20 cellular contexts compared by ENCODE assay signal in genomic region chr13:40235160-40235796, GRCh38.
DNase-seq lines count a peak whose midpoint lies in the region; ATAC-seq, FAIRE-seq and TF ChIP-seq lines count a peak whose summit lies in the region.
"Had no signal": no experiment of that assay in that cellular context is flagged by ENCODE, and none has a peak within 500 bp of the region (broad histone marks: within the 10 kb centered on the region; RNA-seq: fewer than 3 reads in every experiment).

No MANE protein-coding gene starts in this region.

- H3K4me1 ChIP-seq in ACC112 (ENCODE audit: control insufficient read depth, insufficient read depth, low read length, unreplicated experiment) (peaks cover 42% of the 10 kb centered on the region), astrocyte (ENCODE audit: insufficient read depth, low read length) (peaks cover 9% of the 10 kb centered on the region), rectal smooth muscle tissue (ENCODE audit: control insufficient read depth, insufficient read depth, low read length) (peaks cover 2% of the 10 kb centered on the region), neural progenitor cell (peaks cover 24% of the 10 kb centered on the region)

- no peak for ATAC-seq in HG02884 (IDR thresholded peaks at IDR 0.05; ENCODE audit: unreplicated experiment)
- ATAC-seq: GM12878, T-helper 17 cell had no signal

- H3K27ac Mint-ChIP-seq in astrocyte (ENCODE audit: unreplicated experiment): no peak overlapping the region
- no peak overlapping the region for H3K27ac Mint-ChIP-seq in neural progenitor cell
- H3K27ac Mint-ChIP-seq: memory B cell, T-helper 17 cell had no signal

- no peak for FAIRE-seq in astrocyte (lab: Jason Lieb, UNC)
- FAIRE-seq: GM12878 had no signal

- no peaks in the 10 kb centered on the region for H3K9me3 ChIP-seq in astrocyte (ENCODE audit: insufficient read depth, low read depth, low read length)
- H3K9me3 ChIP-seq in neural progenitor cell (ENCODE audit: low read depth): no peaks in the 10 kb centered on the region

- no peaks in the 10 kb centered on the region for H4K20me1 ChIP-seq in astrocyte (ENCODE audit: insufficient read depth, low read length)
- no peaks in the 10 kb centered on the region for H4K20me1 ChIP-seq in neural progenitor cell (ENCODE audit: low read depth)
- H4K20me1 ChIP-seq: BLaER1 had no signal

- H3K4me1 Mint-ChIP-seq in astrocyte (ENCODE audit: low read depth, unreplicated experiment) (peaks cover 24% of the 10 kb centered on the region), neural progenitor cell (peaks cover 6% of the 10 kb centered on the region)
- H3K4me1 Mint-ChIP-seq: memory B cell had no signal

- H3K36me3 Mint-ChIP-seq in astrocyte (ENCODE audit: low read depth, unreplicated experiment) (peaks cover 1% of the 10 kb centered on the region), neural progenitor cell (no peaks in the 10 kb centered on the region)
- H3K36me3 Mint-ChIP-seq: memory B cell had no signal

- TF ChIP-seq CTCF in astrocyte (IDR thresholded peaks at IDR 0.05; ENCODE audit: insufficient read depth, low read depth, low read length) (no peak), neural progenitor cell (IDR thresholded peaks at IDR 0.05) (no peak)

- H3K79me2 ChIP-seq in ACC112 (ENCODE audit: control insufficient read depth, insufficient read depth, low read length, unreplicated experiment): no peaks in the 10 kb centered on the region
- no peaks in the 10 kb centered on the region for H3K79me2 ChIP-seq in astrocyte (ENCODE audit: insufficient read depth, low read length)
- no peaks in the 10 kb centered on the region for H3K79me2 ChIP-seq in neural progenitor cell (ENCODE audit: low read depth)

- H3K9me3 Mint-ChIP-seq in astrocyte (ENCODE audit: unreplicated experiment) (no peaks in the 10 kb centered on the region), neural progenitor cell (no peaks in the 10 kb centered on the region)
- H3K9me3 Mint-ChIP-seq: memory B cell had no signal

- H3K4me2 ChIP-seq in astrocyte (ENCODE audit: low read length) (no peak overlapping the region), neural progenitor cell (no peak overlapping the region)
- H3K4me2 ChIP-seq: BLaER1, smooth muscle cell had no signal

- peak overlapping the region; percentile 94 for H3K27ac ChIP-seq in ACC112 (ENCODE audit: low read depth, low read length)
- no peak overlapping the region for H3K27ac ChIP-seq in astrocyte (ENCODE audit: low read depth, low read length)
- H3K27ac ChIP-seq in rectal smooth muscle tissue (ENCODE audit: low read depth, low read length): peak overlapping the region; percentile 80
- no peak overlapping the region for H3K27ac ChIP-seq in neural progenitor cell
- H3K27ac ChIP-seq: BLaER1 had no signal

- H3K27me3 Mint-ChIP-seq in astrocyte (ENCODE audit: low read depth, unreplicated experiment): no peaks in the 10 kb centered on the region
- no peaks in the 10 kb centered on the region for H3K27me3 Mint-ChIP-seq in neural progenitor cell (ENCODE audit: insufficient read depth, low read depth)
- H3K27me3 Mint-ChIP-seq: memory B cell, T-helper 17 cell had no signal

- H3K36me3 ChIP-seq in ACC112 (ENCODE audit: insufficient read depth, low read length) (no peaks in the 10 kb centered on the region), astrocyte (ENCODE audit: insufficient read depth, low read length) (no peaks in the 10 kb centered on the region), rectal smooth muscle tissue (ENCODE audit: control insufficient read depth, insufficient read depth, low read length) (no peaks in the 10 kb centered on the region), neural progenitor cell (no peaks in the 10 kb centered on the region)
- H3K36me3 ChIP-seq: BLaER1 had no signal

- no peak overlapping the region for H3K4me3 ChIP-seq in ACC112 (ENCODE audit: low read depth, low read length)
- H3K4me3 ChIP-seq in astrocyte (ENCODE audit: insufficient read depth, low read depth, low read length): no peak overlapping the region
- no peak overlapping the region for H3K4me3 ChIP-seq in rectal smooth muscle tissue (ENCODE audit: low read length)
- no peak overlapping the region for H3K4me3 ChIP-seq in neural progenitor cell
- H3K4me3 ChIP-seq: BLaER1, GM12878, smooth muscle cell had no signal

- peak; percentile 26 for DNase-seq in ELR (ENCODE audit: low read depth)
- DNase-seq in astrocyte (ENCODE audit: low read depth): peak; percentile 8
- no peak for DNase-seq in NCI-H1694 treated with DMSO at 0.1 percent for 48 hours (lab: John Stamatoyannopoulos, UW)
- DNase-seq in NCI-H2029 (lab: John Stamatoyannopoulos, UW): no peak
- DNase-seq in neural progenitor cell (ENCODE audit: low spot score): no peak
- DNase-seq: activated CD4-positive, CD25-positive, alpha-beta regulatory T cell treated with anti-CD3 and anti-CD28 coated beads, Interleukin-2, amount 50 U/mL, for 72 hours; activated T-cell treated with anti-CD3 and anti-CD28 coated beads, Interleukin-2, amount 50 U/mL, for 1 hour; amniotic stem cell; cortex of kidney; DND-41; NCI-H1436; NCI-H510A; T-helper 17 cell had no signal

- H2AFZ ChIP-seq in ACC112 (ENCODE audit: low read length, unreplicated experiment) (peak overlapping the region; percentile 20), astrocyte (ENCODE audit: low read depth, low read length) (no peak overlapping the region), neural progenitor cell (replicated peaks) (no peak overlapping the region)

- no peak overlapping the region for H3K4me3 Mint-ChIP-seq in astrocyte (ENCODE audit: unreplicated experiment)
- H3K4me3 Mint-ChIP-seq in neural progenitor cell: no peak overlapping the region
- H3K4me3 Mint-ChIP-seq: memory B cell, T-helper 17 cell had no signal

- H3K9ac ChIP-seq in astrocyte (ENCODE audit: low read length) (no peak overlapping the region), rectal smooth muscle tissue (ENCODE audit: low read length) (no peak overlapping the region), neural progenitor cell (no peak overlapping the region)
- H3K9ac ChIP-seq: BLaER1 had no signal

- H3K27me3 ChIP-seq in ACC112 (ENCODE audit: insufficient read depth, low read length) (no peaks in the 10 kb centered on the region), astrocyte (ENCODE audit: insufficient read depth, low read length) (no peaks in the 10 kb centered on the region), rectal smooth muscle tissue (ENCODE audit: control insufficient read depth, insufficient read depth, low read length) (no peaks in the 10 kb centered on the region), neural progenitor cell (no peaks in the 10 kb centered on the region)
- H3K27me3 ChIP-seq: BLaER1 had no signal

- peaks cover 9% of the 10 kb centered on the region for H3F3A ChIP-seq in neural progenitor cell (ENCODE audit: low read depth)

Comparison
In these comparisons a context has a peak if more than half of its experiments do, and no peak if none do; other contexts are left out.
1. H3K27ac ChIP-seq: peak in ACC112 (single experiment) and rectal smooth muscle tissue (single experiment); none in astrocyte (single experiment) and neural progenitor cell (single experiment).
2. DNase-seq: peak in ELR (single experiment) and astrocyte (single experiment); none in NCI-H1694 treated with DMSO at 0.1 percent for 48 hours (single experiment), NCI-H2029 (single experiment) and neural progenitor cell (single experiment).